In the genomic region with DNA sequence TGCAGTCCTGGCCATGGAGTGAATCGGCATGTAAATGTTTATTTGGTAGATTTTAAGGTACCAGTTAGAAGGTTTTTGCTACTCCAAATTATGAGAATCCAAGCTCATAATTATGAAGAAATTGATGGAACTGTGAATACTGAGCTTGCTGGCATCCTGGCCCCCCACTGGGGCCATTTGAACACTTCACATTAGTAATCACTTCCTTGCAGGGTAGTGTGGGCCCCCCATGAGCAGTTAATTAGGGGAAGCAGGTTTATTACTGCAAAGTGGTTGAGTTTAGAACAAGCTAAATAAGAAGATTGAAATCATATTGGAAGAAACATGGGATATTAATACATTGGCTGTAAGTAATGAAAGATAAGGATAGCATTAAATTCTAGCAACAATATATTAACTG, we compare ENCODE assay signal across 23 cellular contexts.
"Had no signal": no experiment of that assay in that cellular context is flagged by ENCODE, and none has a peak within 500 bp of the region (broad histone marks: within the 10 kb centered on the region; RNA-seq: fewer than 3 reads in every experiment).

No MANE protein-coding gene starts in this region.

- H3K27me3 Mint-ChIP-seq: progenitor cell of endocrine pancreas had no signal

- H3K27me3 ChIP-seq: gastrocnemius medialis, neutrophil, right atrium auricular region, thyroid gland, vagina had no signal

- ATAC-seq: gastrocnemius medialis; left ventricle myocardium superior; lower lobe of right lung; natural killer cell; sciatic nerve; stimulated activated effector memory CD8-positive, alpha-beta T cell treated with anti-CD3 and anti-CD28 coated beads, Interleukin-12 subunit alpha, Interleukin-12 subunit beta, amount 100 ng/mL, for 72 hours had no signal

- H3K4me3 ChIP-seq: dorsolateral prefrontal cortex, gastrocnemius medialis, lower lobe of right lung, right atrium auricular region, smooth muscle cell, stomach, thyroid gland, vagina had no signal

- H3K27ac ChIP-seq: dorsolateral prefrontal cortex, gastrocnemius medialis, lower lobe of right lung, neutrophil, parathyroid adenoma, right atrium auricular region, stomach, thyroid gland, vagina had no signal

- H3K9ac ChIP-seq: parathyroid adenoma had no signal

- H3K36me3 ChIP-seq: gastrocnemius medialis, lower lobe of right lung, neutrophil, right atrium auricular region, stomach, thyroid gland, vagina had no signal

- H3K9me3 Mint-ChIP-seq: natural killer cell; stimulated activated effector memory CD8-positive, alpha-beta T cell treated with anti-CD3 and anti-CD28 coated beads, Interleukin-12 subunit alpha, Interleukin-12 subunit beta, amount 100 ng/mL, for 72 hours had no signal

- H3K79me2 ChIP-seq: parathyroid adenoma had no signal

- H3K4me3 Mint-ChIP-seq: natural killer cell; stimulated activated effector memory CD8-positive, alpha-beta T cell treated with anti-CD3 and anti-CD28 coated beads, Interleukin-12 subunit alpha, Interleukin-12 subunit beta, amount 100 ng/mL, for 72 hours had no signal

- H3K36me3 Mint-ChIP-seq: natural killer cell; stimulated activated effector memory CD8-positive, alpha-beta T cell treated with anti-CD3 and anti-CD28 coated beads, Interleukin-12 subunit alpha, Interleukin-12 subunit beta, amount 100 ng/mL, for 72 hours had no signal

- H3K4me1 Mint-ChIP-seq: stimulated activated effector memory CD8-positive, alpha-beta T cell treated with anti-CD3 and anti-CD28 coated beads, Interleukin-12 subunit alpha, Interleukin-12 subunit beta, amount 100 ng/mL, for 72 hours had no signal

- H3K4me2 ChIP-seq: smooth muscle cell had no signal

- H3K27ac Mint-ChIP-seq: progenitor cell of endocrine pancreas; stimulated activated effector memory CD8-positive, alpha-beta T cell treated with anti-CD3 and anti-CD28 coated beads, Interleukin-12 subunit alpha, Interleukin-12 subunit beta, amount 100 ng/mL, for 72 hours had no signal

- DNase-seq: dorsolateral prefrontal cortex; effector CD4-positive, alpha-beta T cell; foreskin fibroblast; gastrocnemius medialis; head of caudate nucleus; left ventricle myocardium superior; lower lobe of right lung; natural killer cell; stimulated activated CD4-positive, alpha-beta T cell treated with anti-CD3 and anti-CD28 coated beads, Interleukin-12 subunit alpha, Interleukin-12 subunit beta, amount 100 ng/mL, for 4 hours; stimulated activated CD4-positive, alpha-beta T cell treated with anti-CD3 and anti-CD28 coated beads, Interleukin-1b, Interleukin-23, amount 100 ng/mL, for 48 hours; stimulated activated CD4-positive, alpha-beta T cell treated with anti-CD3 and anti-CD28 coated beads, Interleukin-4, amount 100 ng/mL, for 1 hour; stimulated activated naive CD4-positive, alpha-beta T cell treated with Interleukin-2 at 50 U/mL for 16 hours; stomach; thyroid gland; trophoblast cell had no signal

- H2AFZ ChIP-seq: parathyroid adenoma had no signal

- H3K9me3 ChIP-seq: gastrocnemius medialis, lower lobe of right lung, neutrophil, right atrium auricular region, stomach, thyroid gland, vagina had no signal

- H3K4me1 ChIP-seq: gastrocnemius medialis, lower lobe of right lung, parathyroid adenoma, right atrium auricular region, stomach, vagina had no signal
